In genomic region chr1:6361124-6361775, GRCh38 we compare ENCODE assay signal across 1 cellular context.
TF ChIP-seq lines count a peak whose summit lies in the region.

No MANE protein-coding gene starts in this region.

TF ChIP-seq in GM23338, 12 proteins besides CTCF, POLR2A, EP300 and RAD21 (continued from another document):
- TF ChIP-seq ZNF462 (CRISPR knock-in tag; IDR thresholded peaks at IDR 0.05) (no peak), STAT1 (IDR thresholded peaks at IDR 0.05; ENCODE audit: unreplicated experiment) (no peak), ZNF114 (CRISPR knock-in tag; IDR thresholded peaks at IDR 0.05) (no peak), POLR2AphosphoS5 (IDR thresholded peaks at IDR 0.05; ENCODE audit: low read depth) (no peak)
- TF ChIP-seq, protein P1, sequence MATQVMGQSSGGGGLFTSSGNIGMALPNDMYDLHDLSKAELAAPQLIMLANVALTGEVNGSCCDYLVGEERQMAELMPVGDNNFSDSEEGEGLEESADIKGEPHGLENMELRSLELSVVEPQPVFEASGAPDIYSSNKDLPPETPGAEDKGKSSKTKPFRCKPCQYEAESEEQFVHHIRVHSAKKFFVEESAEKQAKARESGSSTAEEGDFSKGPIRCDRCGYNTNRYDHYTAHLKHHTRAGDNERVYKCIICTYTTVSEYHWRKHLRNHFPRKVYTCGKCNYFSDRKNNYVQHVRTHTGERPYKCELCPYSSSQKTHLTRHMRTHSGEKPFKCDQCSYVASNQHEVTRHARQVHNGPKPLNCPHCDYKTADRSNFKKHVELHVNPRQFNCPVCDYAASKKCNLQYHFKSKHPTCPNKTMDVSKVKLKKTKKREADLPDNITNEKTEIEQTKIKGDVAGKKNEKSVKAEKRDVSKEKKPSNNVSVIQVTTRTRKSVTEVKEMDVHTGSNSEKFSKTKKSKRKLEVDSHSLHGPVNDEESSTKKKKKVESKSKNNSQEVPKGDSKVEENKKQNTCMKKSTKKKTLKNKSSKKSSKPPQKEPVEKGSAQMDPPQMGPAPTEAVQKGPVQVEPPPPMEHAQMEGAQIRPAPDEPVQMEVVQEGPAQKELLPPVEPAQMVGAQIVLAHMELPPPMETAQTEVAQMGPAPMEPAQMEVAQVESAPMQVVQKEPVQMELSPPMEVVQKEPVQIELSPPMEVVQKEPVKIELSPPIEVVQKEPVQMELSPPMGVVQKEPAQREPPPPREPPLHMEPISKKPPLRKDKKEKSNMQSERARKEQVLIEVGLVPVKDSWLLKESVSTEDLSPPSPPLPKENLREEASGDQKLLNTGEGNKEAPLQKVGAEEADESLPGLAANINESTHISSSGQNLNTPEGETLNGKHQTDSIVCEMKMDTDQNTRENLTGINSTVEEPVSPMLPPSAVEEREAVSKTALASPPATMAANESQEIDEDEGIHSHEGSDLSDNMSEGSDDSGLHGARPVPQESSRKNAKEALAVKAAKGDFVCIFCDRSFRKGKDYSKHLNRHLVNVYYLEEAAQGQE (IDR thresholded peaks at IDR 0.05; ENCODE audit: unreplicated experiment), result no peak
